20 cellular contexts compared by ENCODE assay signal in the genomic region with DNA sequence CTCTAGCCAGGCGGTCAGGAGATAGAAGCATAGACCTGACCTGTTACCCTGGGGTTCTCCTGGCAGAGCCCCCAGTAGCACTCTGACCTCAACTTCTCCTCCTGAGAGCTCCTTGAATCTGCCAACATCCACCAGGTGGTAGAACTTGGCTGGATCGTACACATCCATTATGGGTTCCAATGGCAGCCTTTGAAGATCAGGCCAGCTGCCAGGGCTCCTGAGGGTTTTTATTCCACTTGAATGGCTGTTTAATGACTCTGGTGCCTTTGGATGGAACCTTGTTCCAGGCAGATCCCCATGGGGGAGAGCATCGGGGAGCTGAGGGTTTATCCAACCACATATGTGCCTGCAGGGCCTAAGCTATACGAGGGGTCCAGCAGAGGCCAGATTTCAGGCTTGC. TPM values are rescaled to one million over a fixed set of nuclear protein-coding genes. Genes with fewer than 3 reads are reported as not detected.
"Had no signal": no experiment of that assay in that cellular context is flagged by ENCODE, and none has a peak within 500 bp of the region (broad histone marks: within the 10 kb centered on the region; RNA-seq: fewer than 3 reads in every experiment).

No MANE protein-coding gene starts in this region.

- H3K27me3 Mint-ChIP-seq: activated naive CD4-positive, alpha-beta T cell treated with anti-CD3 and anti-CD28 coated beads, Interleukin-2, amount 10 ng/mL, durations not matched to agents 7 days and 5 days had no signal

- ATAC-seq: activated T-helper 17 cell treated with anti-CD3 and anti-CD28 coated beads, Interleukin-2, amount 50 U/mL, for 72 hours; effector memory CD8-positive, alpha-beta T cell; natural killer cell treated with Interleukin-12 subunit alpha and Interleukin-12 subunit beta and Interleukin-15 and Interleukin-18, amount 100 ng/mL, for 72 hours; stimulated activated effector memory CD8-positive, alpha-beta T cell treated with anti-CD3 and anti-CD28 coated beads, Interleukin-12 subunit alpha, Interleukin-12 subunit beta, amount 100 ng/mL, for 72 hours had no signal

- H3K4me1 Mint-ChIP-seq: activated naive CD4-positive, alpha-beta T cell treated with anti-CD3 and anti-CD28 coated beads, Interleukin-2, amount 10 ng/mL, durations not matched to agents 7 days and 5 days; activated T-helper 17 cell treated with anti-CD3 and anti-CD28 coated beads, Interleukin-2, amount 50 U/mL, for 72 hours; stimulated activated effector memory CD8-positive, alpha-beta T cell treated with anti-CD3 and anti-CD28 coated beads, Interleukin-12 subunit alpha, Interleukin-12 subunit beta, amount 100 ng/mL, for 72 hours had no signal

- H3K4me3 ChIP-seq: ascending aorta, tibial artery had no signal

- H3K36me3 ChIP-seq: ascending aorta had no signal

- H3K27ac Mint-ChIP-seq: activated naive CD4-positive, alpha-beta T cell treated with anti-CD3 and anti-CD28 coated beads, Interleukin-2, amount 10 ng/mL, durations not matched to agents 7 days and 5 days; activated T-helper 17 cell treated with anti-CD3 and anti-CD28 coated beads, Interleukin-2, amount 50 U/mL, for 72 hours; effector memory CD8-positive, alpha-beta T cell; natural killer cell treated with Interleukin-12 subunit alpha and Interleukin-12 subunit beta and Interleukin-15 and Interleukin-18, amount 100 ng/mL, for 72 hours; stimulated activated effector memory CD8-positive, alpha-beta T cell treated with anti-CD3 and anti-CD28 coated beads, Interleukin-12 subunit alpha, Interleukin-12 subunit beta, amount 100 ng/mL, for 72 hours had no signal

- DNase-seq: activated CD4-positive, alpha-beta T cell treated with anti-CD3 and anti-CD28 coated beads, Interleukin-2, amount 50 U/mL, for 1 hour; activated naive CD4-positive, alpha-beta T cell treated with anti-CD3 and anti-CD28 coated beads, Interleukin-2, amount 10 ng/mL, durations not matched to agents 7 days and 5 days; activated T-cell treated with anti-CD3 and anti-CD28 coated beads for 4 hours; dermis blood vessel endothelial cell; effector memory CD8-positive, alpha-beta T cell; foreskin melanocyte; posterior cingulate gyrus; retina; tibial artery had no signal

- H3K4me3 Mint-ChIP-seq: activated naive CD4-positive, alpha-beta T cell treated with anti-CD3 and anti-CD28 coated beads, Interleukin-2, amount 10 ng/mL, durations not matched to agents 7 days and 5 days; activated T-helper 17 cell treated with anti-CD3 and anti-CD28 coated beads, Interleukin-2, amount 50 U/mL, for 72 hours; effector memory CD8-positive, alpha-beta T cell; natural killer cell treated with Interleukin-12 subunit alpha and Interleukin-12 subunit beta and Interleukin-15 and Interleukin-18, amount 100 ng/mL, for 72 hours; stimulated activated effector memory CD8-positive, alpha-beta T cell treated with anti-CD3 and anti-CD28 coated beads, Interleukin-12 subunit alpha, Interleukin-12 subunit beta, amount 100 ng/mL, for 72 hours had no signal

- H3K4me1 ChIP-seq: ascending aorta, tibial artery had no signal

- H3K27me3 ChIP-seq: ascending aorta, tibial artery had no signal

- H3K27ac ChIP-seq: ascending aorta, epithelial cell of prostate, tibial artery had no signal

RNA-seq across cellular contexts. Expression of a gene that starts 47.1 kb away (rescaled TPM):
- total RNA-seq: activated CD8-positive, alpha-beta memory T cell treated with anti-CD3 and anti-CD28 coated beads for 36 hours; activated T-helper 17 cell treated with anti-CD3 and anti-CD28 coated beads, Interleukin-2, amount 50 U/mL, for 72 hours; ascending aorta; bronchial epithelial cell; chondrocyte; dermis blood vessel endothelial cell; fibroblast of lung; liver; mesenteric fat pad; natural killer cell treated with Interleukin-12 subunit alpha and Interleukin-12 subunit beta and Interleukin-15 and Interleukin-18, amount 100 ng/mL, for 72 hours had no signal
